ENCODE assay signal across 11 cellular contexts in the genomic region with DNA sequence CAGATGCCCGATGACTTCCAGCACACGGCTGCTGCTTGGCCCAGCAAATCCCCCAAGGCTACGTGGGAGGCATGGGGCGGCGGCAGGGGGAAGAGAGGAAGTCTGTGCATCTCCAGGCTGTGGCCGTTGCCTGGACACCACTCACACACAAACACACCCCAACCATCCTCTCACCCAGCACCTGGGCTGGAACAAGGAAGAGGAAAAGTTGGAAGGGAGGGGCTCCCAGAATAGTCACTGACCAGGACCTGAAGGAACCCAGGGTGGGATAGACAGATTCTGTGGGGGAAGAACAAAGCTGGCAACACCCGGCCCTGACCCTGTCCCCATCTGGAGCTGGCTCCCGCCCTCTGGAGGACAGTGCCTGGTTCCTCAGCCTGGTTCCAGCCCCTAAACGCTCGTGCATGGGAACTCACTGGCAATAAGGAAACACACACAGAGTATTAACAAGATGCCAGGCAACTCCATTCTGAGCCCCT. TPM values are rescaled to one million over a fixed set of nuclear protein-coding genes. Genes with fewer than 3 reads are reported as not detected.
A peak's percentile ranks its signal among the peaks of the same experiment; 100 is the strongest.
DNase-seq lines count a peak whose midpoint lies in the region; ATAC-seq and TF ChIP-seq lines count a peak whose summit lies in the region.
"Had no signal": no experiment of that assay in that cellular context is flagged by ENCODE, and none has a peak within 500 bp of the region (broad histone marks: within the 10 kb centered on the region; RNA-seq: fewer than 3 reads in every experiment).

No MANE protein-coding gene starts in this region.

- H3K4me3 ChIP-seq in AG10803 (ENCODE audit: low read length), result no peak overlapping the region

- peaks cover 3% of the 10 kb centered on the region for H3K36me3 Mint-ChIP-seq in HFFc6 (ENCODE audit: low read depth)

- no peak overlapping the region for H3K4me3 Mint-ChIP-seq in HFFc6

- DNase-seq in AG10803 (ENCODE audit: low read depth) (peak; percentile 52), HFFc6 (peak; percentile 55), amniotic epithelial cell (ENCODE audit: low read depth) (peak; percentile 72), iris pigment epithelial cell (ENCODE audit: low read depth) (peak; percentile 70), GM13977 (ENCODE audit: low spot score) (no peak)
- DNase-seq in activated CD4-positive, CD25-positive, alpha-beta regulatory T cell treated with anti-CD3 and anti-CD28 coated beads, Interleukin-2, amount 50 U/mL, for 72 hours, result no peak
- DNase-seq: DMS79, NCI-H187 treated with DMSO at 0.1 percent for 48 hours, T-helper 2 cell had no signal

- peak overlapping the region; percentile 71 for H3K27ac Mint-ChIP-seq in HFFc6

- peaks cover 27% of the 10 kb centered on the region for H3K4me1 Mint-ChIP-seq in HFFc6 (ENCODE audit: low read depth)

- peaks cover 1% of the 10 kb centered on the region for H3K27me3 Mint-ChIP-seq in HFFc6 (ENCODE audit: insufficient read depth)

- TF ChIP-seq CTCF in AG10803 (conservative IDR thresholded peaks at IDR 0.05; ENCODE audit: low read length) (no peak), HFFc6 (IDR thresholded peaks at IDR 0.05) (no peak), GM13977 (IDR thresholded peaks at IDR 0.05; ENCODE audit: extremely low read depth, insufficient read depth, missing control alignments) (no peak)

- ATAC-seq in GM21737 (IDR thresholded peaks at IDR 0.05; ENCODE audit: unreplicated experiment), result no peak
- no peak for ATAC-seq in HG03565 (IDR thresholded peaks at IDR 0.05; ENCODE audit: unreplicated experiment)

- H3K9me3 Mint-ChIP-seq in HFFc6, result no peaks in the 10 kb centered on the region

- in situ Hi-C loops in GM13977 (cut with MboI; ENCODE audit: low pct_unique_long_range_greater_than_20kb, low sequenced_read_pairs, unreplicated experiment), result no loop called here

RNA-seq across cellular contexts. Expression of gene PPP6R1, which starts 11.2 kb away (rescaled TPM):
- total RNA-seq in HFFc6 (2021; fragmentation: NEBNext Ultra II Directional; extraction: Animal tissue kit (Norgen Biotek cat#: 25700)), result 10 to 100 TPM; 85.8 to 93.7 (median 88.9) TPM

RNA-seq across cellular contexts. Expression of gene TMEM86B, which starts 19.1 kb away (rescaled TPM):
- 1 to 10 TPM; 1.8 to 2.7 (median 2.0) TPM for total RNA-seq in HFFc6 (2021; fragmentation: NEBNext Ultra II Directional; extraction: Animal tissue kit (Norgen Biotek cat#: 25700))

RNA-seq across cellular contexts. Expression of gene HSPBP1, which starts 32.2 kb away (rescaled TPM):
- total RNA-seq in HFFc6 (2021; fragmentation: NEBNext Ultra II Directional; extraction: Animal tissue kit (Norgen Biotek cat#: 25700)), result 10 to 100 TPM; 37.5 to 43.1 (median 42.5) TPM

RNA-seq across cellular contexts. Expression of gene BRSK1, which starts 36.1 kb away (rescaled TPM):
- total RNA-seq in HFFc6 (2021; fragmentation: NEBNext Ultra II Directional; extraction: Animal tissue kit (Norgen Biotek cat#: 25700)), result 10 to 100 TPM; 10.9 to 12.0 (median 11.3) TPM

RNA-seq across cellular contexts. Expression of gene PTPRH, which starts 38.4 kb away (rescaled TPM):
- 1 to 10 TPM in 1 of 6 experiments, under 1 TPM in 5; 0.45 to 1.0 (median 0.59) TPM for total RNA-seq in HFFc6 (2021; fragmentation: NEBNext Ultra II Directional; extraction: Animal tissue kit (Norgen Biotek cat#: 25700))

Comparison
In these comparisons a context has a peak if more than half of its experiments do, and no peak if none do; other contexts are left out.
1. DNase-seq: peak in AG10803 (single experiment), HFFc6 (single experiment), amniotic epithelial cell (single experiment) and iris pigment epithelial cell (single experiment); none in activated CD4-positive, CD25-positive, alpha-beta regulatory T cell treated with anti-CD3 and anti-CD28 coated beads, Interleukin-2, amount 50 U/mL, for 72 hours (single experiment) and GM13977 (single experiment).